ENCODE assay signal across 19 cellular contexts in genomic region chr12:88684610-88685009, GRCh38.
DNase-seq lines count a peak whose midpoint lies in the region; ATAC-seq, FAIRE-seq and TF ChIP-seq lines count a peak whose summit lies in the region.
"Had no signal": no experiment of that assay in that cellular context is flagged by ENCODE, and none has a peak within 500 bp of the region (broad histone marks: within the 10 kb centered on the region; RNA-seq: fewer than 3 reads in every experiment).

No MANE protein-coding gene starts in this region.

- no peaks in the 10 kb centered on the region for H3K4me1 Mint-ChIP-seq in chondrocyte (ENCODE audit: low read depth)
- H3K4me1 Mint-ChIP-seq: CD14-positive monocyte had no signal

- no peak for TF ChIP-seq CTCF in chondrocyte (IDR thresholded peaks at IDR 0.05)

- no peaks in the 10 kb centered on the region for H3K4me1 ChIP-seq in small intestine (ENCODE audit: control insufficient read depth in 2 of 2, insufficient read depth in 1 of 2, low read depth in 1 of 2, low read length in 1 of 2)

- H3K36me3 ChIP-seq in small intestine (ENCODE audit: control insufficient read depth in 2 of 2, insufficient read depth in 2 of 2, low read length in 2 of 2): no peaks in the 10 kb centered on the region

- H3K27me3 Mint-ChIP-seq in chondrocyte (ENCODE audit: low read depth): no peaks in the 10 kb centered on the region

- no peak for ATAC-seq in HG02763 (IDR thresholded peaks at IDR 0.05; ENCODE audit: unreplicated experiment)
- ATAC-seq: GM12878 had no signal

- no peaks in the 10 kb centered on the region for H3K36me3 Mint-ChIP-seq in chondrocyte (ENCODE audit: low read depth)
- H3K36me3 Mint-ChIP-seq: CD14-positive monocyte had no signal

- 36 to 64% (median 59%) methylated on average over 2 of the region's 2 CpGs for WGBS in small intestine, 3 donors

- H3K27ac ChIP-seq in small intestine (ENCODE audit: low read depth in 1 of 2, low read length in 1 of 2): no peak overlapping the region
- H3K27ac ChIP-seq: RWPE1 had no signal

- DNase-seq in NCI-H345 (lab: John Stamatoyannopoulos, UW) (peak; percentile 18), NCI-H345 treated with DMSO at 0.1 percent for 48 hours (lab: John Stamatoyannopoulos, UW; ENCODE audit: unreplicated experiment) (no peak), NCI-H146 (lab: John Stamatoyannopoulos, UW) (peak; percentile 95), NCI-H748 (lab: John Stamatoyannopoulos, UW; ENCODE audit: unreplicated experiment) (peak; percentile 72), small intestine (peak; percentile 3), chondrocyte (ENCODE audit: low spot score) (no peak)
- DNase-seq: ACHN, AML-193, H9, NCI-H1092 treated with DMSO at 0.1 percent for 48 hours, NCI-H187, NCI-H2227 treated with DMSO at 0.1 percent for 48 hours, NCI-H774, SIG-M5 had no signal

- H3K9me3 ChIP-seq in small intestine (ENCODE audit: control insufficient read depth, low read depth): no peaks in the 10 kb centered on the region

- H3K4me3 Mint-ChIP-seq in chondrocyte (ENCODE audit: unreplicated experiment): no peak overlapping the region
- H3K4me3 Mint-ChIP-seq: CD14-positive monocyte; H9; T-helper 1 cell treated with Interleukin-12 subunit alpha and Interleukin-12 subunit beta and Interleukin-4 antibody, amounts not matched to agents 30 μg/mL and 1 μg/mL, for 36 hours had no signal

- H3K4me3 ChIP-seq in small intestine (ENCODE audit: low read depth in 1 of 2, low read length in 2 of 2): no peak overlapping the region
- H3K4me3 ChIP-seq: GM12878 had no signal

- H3K9me3 Mint-ChIP-seq in chondrocyte (ENCODE audit: low read depth): peaks cover 6% of the 10 kb centered on the region
- H3K9me3 Mint-ChIP-seq: H9; T-helper 1 cell treated with Interleukin-12 subunit alpha and Interleukin-12 subunit beta and Interleukin-4 antibody, amounts not matched to agents 30 μg/mL and 1 μg/mL, for 36 hours had no signal

- no peaks in the 10 kb centered on the region for H3K27me3 ChIP-seq in small intestine (ENCODE audit: control insufficient read depth in 2 of 2, insufficient read depth in 2 of 2, low read length in 2 of 2)

- FAIRE-seq in small intestine (lab: Jason Lieb, UNC): no peak
- FAIRE-seq: GM12878 had no signal

- H3K27ac Mint-ChIP-seq in chondrocyte (ENCODE audit: unreplicated experiment): no peak overlapping the region
- H3K27ac Mint-ChIP-seq: CD14-positive monocyte; T-helper 1 cell treated with Interleukin-12 subunit alpha and Interleukin-12 subunit beta and Interleukin-4 antibody, amounts not matched to agents 30 μg/mL and 1 μg/mL, for 36 hours had no signal

Comparison
In these comparisons a context has a peak if more than half of its experiments do, and no peak if none do; other contexts are left out.
1. DNase-seq: peak in NCI-H345 (single experiment), NCI-H146 (single experiment), NCI-H748 (single experiment) and small intestine (single experiment); none in NCI-H345 treated with DMSO at 0.1 percent for 48 hours (single experiment) and chondrocyte (single experiment).